ENCODE assay signal across 33 cellular contexts in the genomic region with DNA sequence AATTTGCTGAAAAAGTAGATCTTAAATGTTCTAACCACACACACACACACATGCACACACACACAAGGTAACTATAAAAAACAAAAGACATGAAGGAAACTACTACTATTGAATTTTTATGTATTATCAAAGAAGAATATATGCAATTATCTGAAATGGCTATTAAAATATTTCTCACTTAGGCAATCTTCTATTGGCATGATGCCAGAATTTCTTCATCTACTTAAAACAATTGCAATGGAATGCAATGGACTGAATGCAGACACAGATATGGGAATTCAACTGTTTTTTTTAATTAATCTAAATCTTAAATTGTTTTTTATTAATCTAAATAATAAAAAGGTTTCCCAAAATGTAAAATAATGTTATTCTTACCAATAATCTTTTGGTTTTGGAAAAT.
A peak's percentile ranks its signal among the peaks of the same experiment; 100 is the strongest.
DNase-seq lines count a peak whose midpoint lies in the region; ATAC-seq, FAIRE-seq and TF ChIP-seq lines count a peak whose summit lies in the region.
"Had no signal": no experiment of that assay in that cellular context is flagged by ENCODE, and none has a peak within 500 bp of the region (broad histone marks: within the 10 kb centered on the region; RNA-seq: fewer than 3 reads in every experiment).

No MANE protein-coding gene starts in this region.

- CTCF ChIA-PET in HEK293 (lab: Yijun Ruan, JAX) = interaction anchor here (1.2 kb wide), 1 partner anchor 23 kb away, joined by 3 read pairs; no protein-coding TSS in a partner anchor
- CTCF ChIA-PET in activated CD4-positive, alpha-beta memory T cell treated with anti-CD3 and anti-CD28 coated beads for 36 hours (lab: Charles Lee) = interaction anchor here (1.5 to 2.9 kb wide), 2 partner anchors 23 to 279 kb away, joined by 3 to 12 read pairs; no protein-coding TSS in a partner anchor

- H3K27ac ChIP-seq in HEK293 (ENCODE audit: extremely low read depth, low read depth, low read length) = no peak overlapping the region
- H3K27ac ChIP-seq in kidney (ENCODE audit: low read depth in 2 of 2, low read length in 2 of 2) = no peak overlapping the region
- H3K27ac ChIP-seq: C4-2B, epithelial cell of prostate, hepatocyte, Peyer's patch, thoracic aorta had no signal

- DNase-seq in AG10803 (ENCODE audit: low read depth) = peak; percentile 46
- peak; percentile 71 for DNase-seq in choroid plexus epithelial cell (ENCODE audit: low read depth)
- DNase-seq in kidney = no peak
- no peak for DNase-seq in globus pallidus (ENCODE audit: low spot score)
- DNase-seq in activated CD4-positive, alpha-beta memory T cell treated with anti-CD3 and anti-CD28 coated beads for 36 hours = no peak
- no peak for DNase-seq in left cardiac atrium
- DNase-seq: activated CD4-positive, alpha-beta T cell treated with anti-CD3 and anti-CD28 coated beads for 1 hour; activated CD8-positive, alpha-beta memory T cell treated with anti-CD3 and anti-CD28 coated beads for 24 hours; activated T-cell treated with anti-CD3 and anti-CD28 coated beads, Interleukin-2, amount 50 U/mL, for 1 hour; amygdala; caudate nucleus; immature natural killer cell; left ventricle myocardium superior; midbrain; naive thymus-derived CD8-positive, alpha-beta T cell; NCI-H1417 treated with DMSO at 0.1 percent for 48 hours; NCI-H2081 treated with DMSO at 0.1 percent for 48 hours; NCI-H510A; occipital lobe; Peyer's patch; retina; SIG-M5; stimulated activated CD4-positive, alpha-beta T cell treated with anti-CD3 and anti-CD28 coated beads, Interleukin-4, amount 100 ng/mL, for 4 hours; stimulated activated naive CD4-positive, alpha-beta T cell treated with Interleukin-2 at 50 U/mL for 16 hours; uterus had no signal

- H3K9me3 ChIP-seq in HEK293 (ENCODE audit: control insufficient read depth, insufficient read depth, low read depth, low read length) (no peaks in the 10 kb centered on the region), kidney (ENCODE audit: control insufficient read depth in 1 of 2, low read length in 2 of 2) (no peaks in the 10 kb centered on the region)
- H3K9me3 ChIP-seq: Peyer's patch, uterus had no signal

- no peak overlapping the region for H3K4me3 ChIP-seq in AG10803 (ENCODE audit: low read length)
- no peak overlapping the region for H3K4me3 ChIP-seq in HEK293 (ENCODE audit: low read depth, low read length)
- H3K4me3 ChIP-seq in choroid plexus epithelial cell (ENCODE audit: low read depth, low read length) = no peak overlapping the region
- no peak overlapping the region for H3K4me3 ChIP-seq in kidney (ENCODE audit: low read length in 2 of 2)
- H3K4me3 ChIP-seq: hepatocyte, Peyer's patch, thoracic aorta, uterus had no signal

- intact Hi-C loops in kidney (cut with DNase I) (no loop called here), left cardiac atrium (cut with DNase I) (no loop called here)
- intact Hi-C loops in activated CD4-positive, alpha-beta memory T cell treated with anti-CD3 and anti-CD28 coated beads for 36 hours (cut with micrococcal nuclease) = loop anchor here (5.0 kb wide), 3 partner anchors 52 to 157 kb away; no protein-coding TSS in a partner anchor

- H3K4me1 ChIP-seq in HEK293 (ENCODE audit: control insufficient read depth, insufficient read depth, low read length) (no peaks in the 10 kb centered on the region), kidney (ENCODE audit: control insufficient read depth in 1 of 2, insufficient read depth in 1 of 2, low read depth in 1 of 2, low read length in 2 of 2) (no peaks in the 10 kb centered on the region)
- H3K4me1 ChIP-seq: Peyer's patch had no signal

- peaks cover 12% of the 10 kb centered on the region for H3K9me3 Mint-ChIP-seq in activated CD4-positive, alpha-beta memory T cell treated with anti-CD3 and anti-CD28 coated beads for 36 hours

- POLR2A ChIA-PET in HEK293 (lab: Yijun Ruan, JAX) = no interaction called here
- POLR2A ChIA-PET in activated CD4-positive, alpha-beta memory T cell treated with anti-CD3 and anti-CD28 coated beads for 36 hours (lab: Charles Lee) = no interaction called here

- no peak overlapping the region for H3K27ac Mint-ChIP-seq in activated CD4-positive, alpha-beta memory T cell treated with anti-CD3 and anti-CD28 coated beads for 36 hours
- H3K27ac Mint-ChIP-seq: dendritic cell treated with granulocyte-macrophage colony-stimulating factor and Interleukin-4, amounts not matched to agents 40 ng/mL and 50 ng/mL, for 4 days; immature natural killer cell; naive thymus-derived CD8-positive, alpha-beta T cell had no signal

- peaks cover 2% of the 10 kb centered on the region for H3K36me3 Mint-ChIP-seq in activated CD4-positive, alpha-beta memory T cell treated with anti-CD3 and anti-CD28 coated beads for 36 hours

- H3K36me3 ChIP-seq in HEK293 (ENCODE audit: control insufficient read depth in 2 of 2, insufficient read depth in 1 of 2, low read length in 2 of 2) (no peaks in the 10 kb centered on the region), kidney (ENCODE audit: control insufficient read depth in 1 of 2, insufficient read depth in 2 of 2, low read length in 2 of 2) (no peaks in the 10 kb centered on the region)
- H3K36me3 ChIP-seq: Peyer's patch, thoracic aorta, uterus had no signal

- no peak overlapping the region for H3K9ac ChIP-seq in kidney (ENCODE audit: low read length in 2 of 2)

- no peak for ATAC-seq in left cardiac atrium
- ATAC-seq: HCT116; left ventricle myocardium superior; naive thymus-derived CD8-positive, alpha-beta T cell had no signal

- TF ChIP-seq CTCF in AG10803 (conservative IDR thresholded peaks at IDR 0.05; ENCODE audit: low read length) = no peak
- TF ChIP-seq CTCF in HEK293 (tag by site-specific recombination; IDR thresholded peaks at IDR 0.05) = no peak
- TF ChIP-seq CTCF in choroid plexus epithelial cell (conservative IDR thresholded peaks at IDR 0.05; ENCODE audit: low read depth, low read length) = no peak
- TF ChIP-seq CTCF in kidney (IDR thresholded peaks at IDR 0.05; ENCODE audit: borderline replicate concordance, extremely low read depth, insufficient read depth) = no peak

- no peaks in the 10 kb centered on the region for H3K27me3 Mint-ChIP-seq in activated CD4-positive, alpha-beta memory T cell treated with anti-CD3 and anti-CD28 coated beads for 36 hours
- H3K27me3 Mint-ChIP-seq: dendritic cell treated with granulocyte-macrophage colony-stimulating factor and Interleukin-4, amounts not matched to agents 40 ng/mL and 50 ng/mL, for 4 days; naive thymus-derived CD8-positive, alpha-beta T cell had no signal

- FAIRE-seq in kidney (lab: Jason Lieb, UNC) = peak; percentile 79
- FAIRE-seq: GM19239 had no signal

- H3K4me1 Mint-ChIP-seq in activated CD4-positive, alpha-beta memory T cell treated with anti-CD3 and anti-CD28 coated beads for 36 hours (ENCODE audit: low read depth) = peaks cover 14% of the 10 kb centered on the region
- H3K4me1 Mint-ChIP-seq: immature natural killer cell had no signal

- H3K4me3 Mint-ChIP-seq in activated CD4-positive, alpha-beta memory T cell treated with anti-CD3 and anti-CD28 coated beads for 36 hours = no peak overlapping the region
- H3K4me3 Mint-ChIP-seq: dendritic cell treated with granulocyte-macrophage colony-stimulating factor and Interleukin-4, amounts not matched to agents 40 ng/mL and 50 ng/mL, for 4 days; immature natural killer cell; naive thymus-derived CD8-positive, alpha-beta T cell had no signal

TF ChIP-seq in HEK293, 187 proteins besides CTCF, POLR2A, EP300 and RAD21:
- TF ChIP-seq ZBTB1 (tag by site-specific recombination; IDR thresholded peaks at IDR 0.05) (no peak), ZNF792 (tag by site-specific recombination; IDR thresholded peaks at IDR 0.05) (no peak), ZNF16 (tag by site-specific recombination; IDR thresholded peaks at IDR 0.05; ENCODE audit: low read depth) (no peak), ZBTB10 (tag by site-specific recombination; IDR thresholded peaks at IDR 0.05) (no peak), ZNF175 (tag by site-specific recombination; IDR thresholded peaks at IDR 0.05) (no peak), ZNF350 (tag by site-specific recombination; IDR thresholded peaks at IDR 0.05) (peak; percentile 12; the same call in 1 of the 2 replicates), KLF10 (tag by site-specific recombination; IDR thresholded peaks at IDR 0.05) (0 out of 2 replicates have a peak, but pooled peaks have one; percentile 31)

Comparison
In these comparisons a context has a peak if more than half of its experiments do, and no peak if none do; other contexts are left out.
1. DNase-seq: peak in AG10803 (single experiment) and choroid plexus epithelial cell (single experiment); none in kidney (single experiment), globus pallidus (single experiment), activated CD4-positive, alpha-beta memory T cell treated with anti-CD3 and anti-CD28 coated beads for 36 hours (single experiment) and left cardiac atrium (single experiment).